12 cellular contexts compared by ENCODE assay signal in genomic region chr7:36742911-36743775, GRCh38. TPM values are rescaled to one million over a fixed set of nuclear protein-coding genes. Genes with fewer than 3 reads are reported as not detected.
DNase-seq lines count a peak whose midpoint lies in the region; ATAC-seq and TF ChIP-seq lines count a peak whose summit lies in the region.
"Had no signal": no experiment of that assay in that cellular context is flagged by ENCODE, and none has a peak within 500 bp of the region (broad histone marks: within the 10 kb centered on the region; RNA-seq: fewer than 3 reads in every experiment).

No MANE protein-coding gene starts in this region.

- ATAC-seq in GM21367 (IDR thresholded peaks at IDR 0.05; ENCODE audit: unreplicated experiment) (peak; percentile 73), HG03432 (IDR thresholded peaks at IDR 0.05; ENCODE audit: unreplicated experiment) (peak; percentile 68), HG03097 (IDR thresholded peaks at IDR 0.05; ENCODE audit: low FRiP score, unreplicated experiment) (no peak)

- POLR2A ChIA-PET in A673 (lab: Charles Lee; ENCODE audit: low non-redundant PET) = interaction anchor here (0.5 kb wide), 1 partner anchor 134 kb away, joined by 3 read pairs; no protein-coding TSS in a partner anchor

- H3K36me3 ChIP-seq in A673 (ENCODE audit: insufficient read depth, low read length, poor library complexity, severe bottlenecking) = no peaks in the 10 kb centered on the region
- H3K36me3 ChIP-seq in effector memory CD4-positive, alpha-beta T cell (ENCODE audit: control insufficient read depth, insufficient read depth, low read length) = no peaks in the 10 kb centered on the region

- BruUV-seq in A673 (replicated peaks; lab: Mats Ljungman, UMichigan) = no TSS peak

- H3K27me3 Mint-ChIP-seq in dendritic cell treated with granulocyte-macrophage colony-stimulating factor and Interleukin-4, amounts not matched to agents 40 ng/mL and 50 ng/mL, for 4 days = no peaks in the 10 kb centered on the region

- no peaks in the 10 kb centered on the region for H3K9me3 Mint-ChIP-seq in dendritic cell treated with granulocyte-macrophage colony-stimulating factor and Interleukin-4, amounts not matched to agents 40 ng/mL and 50 ng/mL, for 4 days

- CTCF ChIA-PET in A673 (lab: Charles Lee) = no interaction called here

- no peaks in the 10 kb centered on the region for H3K27me3 ChIP-seq in A673 (replicated peaks; ENCODE audit: insufficient read depth, low read depth, low read length, poor library complexity)
- no peaks in the 10 kb centered on the region for H3K27me3 ChIP-seq in effector memory CD4-positive, alpha-beta T cell (replicated peaks; ENCODE audit: control insufficient read depth, insufficient read depth, low read length, poor library complexity, severe bottlenecking)

- no peaks in the 10 kb centered on the region for H3K36me3 Mint-ChIP-seq in dendritic cell treated with granulocyte-macrophage colony-stimulating factor and Interleukin-4, amounts not matched to agents 40 ng/mL and 50 ng/mL, for 4 days (ENCODE audit: low read depth)

- no peaks in the 10 kb centered on the region for H3K4me1 ChIP-seq in A673 (ENCODE audit: insufficient read depth, low read length, poor library complexity, severe bottlenecking)
- H3K4me1 ChIP-seq in effector memory CD4-positive, alpha-beta T cell (ENCODE audit: control insufficient read depth, insufficient read depth, low read length, poor library complexity, severe bottlenecking) = no peaks in the 10 kb centered on the region

- no peak for TF ChIP-seq CTCF in A673 (conservative IDR thresholded peaks at IDR 0.05; ENCODE audit: low read depth, low read length)

- intact Hi-C loops in A673 (cut with micrococcal nuclease; ENCODE audit: unreplicated experiment) = no loop called here
- intact Hi-C loops in dendritic cell treated with granulocyte-macrophage colony-stimulating factor and Interleukin-4, amounts not matched to agents 40 ng/mL and 50 ng/mL, for 4 days (cut with micrococcal nuclease) = loop anchor here (2.0 kb wide), 1 partner anchor 42 kb away; no protein-coding TSS in a partner anchor

- H3K4me1 Mint-ChIP-seq in dendritic cell treated with granulocyte-macrophage colony-stimulating factor and Interleukin-4, amounts not matched to agents 40 ng/mL and 50 ng/mL, for 4 days (ENCODE audit: low read depth) = peaks cover 79% of the 10 kb centered on the region

- DNase-seq in A673 (ENCODE audit: low spot score) = peak; percentile 22
- no peak for DNase-seq in effector memory CD4-positive, alpha-beta T cell
- no peak for DNase-seq in GM19238 (ENCODE audit: insufficient read length, low spot score)
- no peak for DNase-seq in DMS53 (lab: John Stamatoyannopoulos, UW)
- DNase-seq: NCI-H226; stimulated activated naive CD4-positive, alpha-beta T cell treated with Interleukin-2 at 50 U/mL for 16 hours; T-helper 2 cell had no signal

- H3K27ac ChIP-seq in A673 (ENCODE audit: low read depth, low read length, poor library complexity, severe bottlenecking) = no peak overlapping the region
- H3K27ac ChIP-seq in effector memory CD4-positive, alpha-beta T cell (ENCODE audit: insufficient read depth, low read length, poor library complexity, severe bottlenecking) = no peak overlapping the region

- peak overlapping the region; percentile 82 for H3K27ac Mint-ChIP-seq in dendritic cell treated with granulocyte-macrophage colony-stimulating factor and Interleukin-4, amounts not matched to agents 40 ng/mL and 50 ng/mL, for 4 days
- H3K27ac Mint-ChIP-seq: activated T-helper 2 cell treated with anti-CD3 and anti-CD28 coated beads, Interferon-gamma antibody, Interleukin-2, Interleukin-4, amounts not matched to agents 10 μg/mL and 5 μg/mL and 100 μg/mL, durations not matched to agents 14 hours and 24 hours and 36 hours had no signal

- no peak overlapping the region for H3K4me3 Mint-ChIP-seq in dendritic cell treated with granulocyte-macrophage colony-stimulating factor and Interleukin-4, amounts not matched to agents 40 ng/mL and 50 ng/mL, for 4 days

- H3K9me3 ChIP-seq in A673 (ENCODE audit: low read depth, low read length, poor library complexity, severe bottlenecking) = no peaks in the 10 kb centered on the region
- H3K9me3 ChIP-seq in effector memory CD4-positive, alpha-beta T cell (ENCODE audit: control insufficient read depth, low read length) = no peaks in the 10 kb centered on the region

- H3K4me3 ChIP-seq in A673 (ENCODE audit: low read depth, low read length, poor library complexity, severe bottlenecking) = no peak overlapping the region
- no peak overlapping the region for H3K4me3 ChIP-seq in effector memory CD4-positive, alpha-beta T cell (ENCODE audit: insufficient read depth, low read depth, low read length, poor library complexity, severe bottlenecking)

RNA-seq across cellular contexts. Expression of gene AOAH, which starts 18.8 kb away (rescaled TPM):
- not detected in 2 replicates for total RNA-seq in A673 (2021)
